24 cellular contexts compared by ENCODE assay signal in the genomic region with DNA sequence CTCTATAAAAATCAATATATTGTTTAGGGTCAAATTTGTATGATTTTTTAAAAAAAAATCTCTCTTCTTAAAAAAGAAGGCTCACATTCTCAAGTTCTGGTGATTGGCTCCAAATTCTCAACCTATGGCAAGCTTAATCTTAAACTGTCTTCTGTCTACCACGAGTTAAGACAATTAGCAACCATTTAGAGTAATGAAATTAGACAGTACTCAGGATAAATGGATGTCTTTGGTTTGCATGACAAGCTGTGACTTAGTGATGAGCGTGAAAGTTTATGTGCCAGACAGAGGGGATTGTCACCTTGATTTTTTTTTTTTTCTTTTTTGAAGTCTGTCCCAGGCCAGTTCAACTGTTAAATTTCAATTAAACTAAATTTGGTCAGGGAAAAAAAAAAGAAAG.
"Had no signal": no experiment of that assay in that cellular context is flagged by ENCODE, and none has a peak within 500 bp of the region (broad histone marks: within the 10 kb centered on the region; RNA-seq: fewer than 3 reads in every experiment).

No MANE protein-coding gene starts in this region.

- H3K27me3 ChIP-seq: gastrocnemius medialis, neutrophil, pancreas, right lobe of liver, suprapubic skin, transverse colon, upper lobe of right lung, uterus had no signal

- H3K4me3 ChIP-seq: coronary artery, gastrocnemius medialis, lower lobe of right lung, pancreas, right lobe of liver, suprapubic skin, transverse colon, upper lobe of right lung, uterus had no signal

- ATAC-seq: effector memory CD8-positive, alpha-beta T cell; gastrocnemius medialis; left ventricle myocardium superior; lower lobe of right lung; natural killer cell; pancreas; right lobe of liver; stimulated activated naive CD8-positive, alpha-beta T cell treated with anti-CD3 and anti-CD28 coated beads, Interleukin-15, amount 100 ng/mL, for 72 hours; upper lobe of right lung had no signal

- H3K27me3 Mint-ChIP-seq: effector memory CD8-positive, alpha-beta T cell; progenitor cell of endocrine pancreas; stimulated activated naive CD8-positive, alpha-beta T cell treated with anti-CD3 and anti-CD28 coated beads, Interleukin-15, amount 100 ng/mL, for 72 hours had no signal

- H3K4me1 ChIP-seq: gastrocnemius medialis, lower lobe of right lung, pancreas, right lobe of liver, suprapubic skin, transverse colon, upper lobe of right lung, uterus had no signal

- H3K27ac ChIP-seq: coronary artery, gastrocnemius medialis, lower lobe of right lung, neutrophil, pancreas, right lobe of liver, suprapubic skin, transverse colon, upper lobe of right lung, uterus had no signal

- H3K36me3 ChIP-seq: gastrocnemius medialis, lower lobe of right lung, neutrophil, pancreas, right lobe of liver, suprapubic skin, transverse colon, upper lobe of right lung, uterus had no signal

- H3K4me3 Mint-ChIP-seq: effector memory CD8-positive, alpha-beta T cell; natural killer cell; stimulated activated naive CD8-positive, alpha-beta T cell treated with anti-CD3 and anti-CD28 coated beads, Interleukin-15, amount 100 ng/mL, for 72 hours had no signal

- H3K36me3 Mint-ChIP-seq: natural killer cell had no signal

- H3K27ac Mint-ChIP-seq: effector memory CD8-positive, alpha-beta T cell; natural killer cell; progenitor cell of endocrine pancreas; stimulated activated naive CD8-positive, alpha-beta T cell treated with anti-CD3 and anti-CD28 coated beads, Interleukin-15, amount 100 ng/mL, for 72 hours had no signal

- DNase-seq: dermis blood vessel endothelial cell; effector memory CD8-positive, alpha-beta T cell; foreskin fibroblast; gastrocnemius medialis; head of caudate nucleus; left ventricle myocardium superior; lower lobe of right lung; natural killer cell; pancreas; right lobe of liver; small intestine; stimulated activated CD4-positive, alpha-beta T cell treated with anti-CD3 and anti-CD28 coated beads, Interleukin-12 subunit alpha, Interleukin-12 subunit beta, amount 100 ng/mL, for 4 hours; stimulated activated CD4-positive, alpha-beta T cell treated with anti-CD3 and anti-CD28 coated beads, Interleukin-1b, Interleukin-23, amount 100 ng/mL, for 48 hours; stimulated activated CD4-positive, alpha-beta T cell treated with anti-CD3 and anti-CD28 coated beads, Interleukin-4, amount 100 ng/mL, for 1 hour; stimulated activated CD8-positive, alpha-beta memory T cell treated with anti-CD3 and anti-CD28 coated beads, Interleukin-4, amount 100 ng/mL, for 48 hours; stimulated activated naive CD4-positive, alpha-beta T cell; stimulated activated naive CD8-positive, alpha-beta T cell treated with anti-CD3 and anti-CD28 coated beads, Interleukin-15, amount 100 ng/mL, for 72 hours; transverse colon; upper lobe of right lung; uterus had no signal

- H3K4me1 Mint-ChIP-seq: natural killer cell; stimulated activated naive CD8-positive, alpha-beta T cell treated with anti-CD3 and anti-CD28 coated beads, Interleukin-15, amount 100 ng/mL, for 72 hours had no signal
